In genomic region chr12:181921-182320, GRCh38 we compare ENCODE assay signal across 1 cellular context.
TF ChIP-seq lines count a peak whose summit lies in the region.

No MANE protein-coding gene starts in this region.

TF ChIP-seq in HCT116, 20 proteins besides CTCF, POLR2A, EP300 and RAD21 (continued from another document):
- TF ChIP-seq, protein P1, sequence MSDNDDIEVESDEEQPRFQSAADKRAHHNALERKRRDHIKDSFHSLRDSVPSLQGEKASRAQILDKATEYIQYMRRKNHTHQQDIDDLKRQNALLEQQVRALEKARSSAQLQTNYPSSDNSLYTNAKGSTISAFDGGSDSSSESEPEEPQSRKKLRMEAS (IDR thresholded peaks at IDR 0.05) = no peak
- TF ChIP-seq SP1 (IDR thresholded peaks at IDR 0.05; ENCODE audit: low read depth) = no peak
